ENCODE assay signal across 9 cellular contexts in the genomic region with DNA sequence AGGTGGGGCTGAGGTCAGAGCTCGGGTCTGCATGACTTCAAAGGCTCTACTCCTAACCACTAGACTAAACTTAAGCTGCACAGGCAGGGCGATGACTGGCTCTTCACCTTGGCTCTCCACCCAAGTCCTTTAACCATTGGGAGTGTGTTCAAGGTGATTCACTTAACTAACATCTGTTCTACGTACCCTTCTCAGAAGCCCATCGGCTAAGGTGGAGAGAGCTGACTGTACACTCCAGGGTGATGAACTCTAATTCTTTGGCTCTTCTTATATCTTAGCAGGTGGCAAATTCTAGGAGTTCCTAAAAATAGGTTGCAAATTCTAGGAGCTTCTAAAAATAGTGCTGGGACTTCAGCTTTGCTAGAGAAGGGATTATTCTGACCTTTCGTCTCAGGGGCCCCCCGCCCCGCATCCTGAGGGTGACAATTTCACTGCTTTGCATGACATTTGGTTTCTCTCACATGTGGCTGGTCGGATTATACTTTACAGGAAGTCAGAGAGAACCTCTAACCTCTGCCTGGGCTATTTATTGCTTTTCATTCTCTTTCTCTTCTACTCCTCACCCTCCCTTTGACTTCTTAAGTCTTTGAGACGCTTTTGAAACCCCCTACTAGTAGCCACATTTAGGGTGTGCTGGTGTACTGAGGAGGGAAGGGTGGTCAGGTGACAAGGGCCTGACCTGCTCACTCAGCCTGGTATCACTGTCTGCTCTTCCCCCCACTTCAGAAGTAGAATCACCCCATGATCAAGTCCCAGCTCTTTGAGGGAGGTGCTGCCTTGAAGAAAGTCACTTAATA. TPM values are rescaled to one million over a fixed set of nuclear protein-coding genes. Genes with fewer than 3 reads are reported as not detected.
DNase-seq lines count a peak whose midpoint lies in the region; ATAC-seq, FAIRE-seq and TF ChIP-seq lines count a peak whose summit lies in the region.
"Had no signal": no experiment of that assay in that cellular context is flagged by ENCODE, and none has a peak within 500 bp of the region (broad histone marks: within the 10 kb centered on the region; RNA-seq: fewer than 3 reads in every experiment).

No MANE protein-coding gene starts in this region.

- peak overlapping the region; percentile 52; the same call in 2 of the 3 replicates for H3K27ac ChIP-seq in K562 (ENCODE audit: extremely low read depth, low read depth, low read length)

- no peaks in the 10 kb centered on the region for H3K36me3 Mint-ChIP-seq in Caco-2 (ENCODE audit: insufficient read depth, unreplicated experiment)

- peak; percentile 54 for FAIRE-seq in K562 (lab: Jason Lieb, UNC)

- no peaks in the 10 kb centered on the region for H3K27me3 Mint-ChIP-seq in Caco-2 (ENCODE audit: insufficient read depth, unreplicated experiment)

- no peaks in the 10 kb centered on the region for H3K9me3 Mint-ChIP-seq in Caco-2 (ENCODE audit: unreplicated experiment)

- no peaks in the 10 kb centered on the region for H3K79me2 ChIP-seq in K562 (ENCODE audit: control insufficient read depth, insufficient read depth, low read length)

- BruUV-seq in K562 (replicated peaks; lab: Mats Ljungman, UMichigan) (no TSS peak), Caco-2 (replicated peaks; lab: Mats Ljungman, UMichigan) (no TSS peak)

- H3K4me1 ChIP-seq in K562 (replicated peaks in 1 of 2; ENCODE audit: control insufficient read depth in 2 of 2, insufficient read depth in 2 of 2, low read length in 2 of 2) (peaks cover 6 to 17% of the 10 kb centered on the region in 2 experiments; a peak in 3 of 5 replicates), Caco-2 (no peaks in the 10 kb centered on the region)

- DNase-seq in GM13976 (ENCODE audit: low spot score) (peak; percentile 66), MV-4-11 (lab: John Stamatoyannopoulos, UW) (peak; percentile 86), K562 (ENCODE audit: extremely low read depth in 1 of 4, low spot score in 3 of 4) (peak in 2 of 4 experiments; percentile 28 to 53), A172 (ENCODE audit: low spot score) (no peak), Caco-2 (no peak), anterior cingulate cortex (lab: John Stamatoyannopoulos, UW) (no peak), HPDE6-E6E7 (ENCODE audit: extremely low spot score) (no peak)

- H3K4me3 Mint-ChIP-seq in Caco-2 (ENCODE audit: unreplicated experiment) = no peak overlapping the region

- H3K4me1 Mint-ChIP-seq in Caco-2 (ENCODE audit: low read depth, unreplicated experiment) = no peaks in the 10 kb centered on the region

- H2AFZ ChIP-seq in K562 (ENCODE audit: low read depth, low read length) = peak overlapping the region; percentile 75

- POLR2A ChIA-PET in K562 (lab: Yijun Ruan, JAX) (interaction anchor here (0.5 to 2.1 kb wide), 4 partner anchors 12 to 399 kb away, joined by 3 to 5 read pairs (median 4); no protein-coding TSS in a partner anchor), Caco-2 (lab: Charles Lee) (no interaction called here)

- 16% methylated on average over 9 of the region's 9 CpGs for WGBS in K562 (ENCODE audit: insufficient coverage, low coverage, missing lambda C conversion rate)

- TF ChIP-seq EP300 in K562 (IDR thresholded peaks at IDR 0.05; ENCODE audit: low read length) = no peak

- H3K27ac Mint-ChIP-seq in Caco-2 (ENCODE audit: unreplicated experiment) = no peak overlapping the region

- H3K36me3 ChIP-seq in K562 (ENCODE audit: control insufficient read depth, insufficient read depth, low read length) = no peaks in the 10 kb centered on the region
- H3K36me3 ChIP-seq in Caco-2 (ENCODE audit: control insufficient read depth, insufficient read depth, low read length) = no peaks in the 10 kb centered on the region

- no peaks in the 10 kb centered on the region for H3K9me1 ChIP-seq in K562 (ENCODE audit: control insufficient read depth, insufficient read depth, low read length)

- no peak for TF ChIP-seq CTCF in GM13976 (IDR thresholded peaks at IDR 0.05; ENCODE audit: borderline replicate concordance, control extremely low read depth, extremely low read depth, insufficient read depth, missing control alignments)
- no peak for TF ChIP-seq CTCF in K562 (IDR thresholded peaks at IDR 0.05 in 2 of 3, conservative IDR thresholded peaks at IDR 0.05 in 1 of 3; ENCODE audit: insufficient read depth in 2 of 3, low read depth in 1 of 3, low read length in 3 of 3)
- TF ChIP-seq CTCF in Caco-2 (IDR thresholded peaks at IDR 0.05; ENCODE audit: insufficient read depth in 1 of 2, low read depth in 1 of 2, low read length in 1 of 2, severe bottlenecking in 1 of 2, unreplicated experiment in 1 of 2) = no peak

- CTCF ChIA-PET in K562 (lab: Yijun Ruan, JAX; ENCODE audit: low intra/inter-chr PET ratio) (no interaction called here), Caco-2 (lab: Charles Lee) (interaction anchor here (1.0 kb wide), 1 partner anchor 81 kb away, joined by 3 read pairs; no protein-coding TSS in a partner anchor)

- in situ Hi-C loops in GM13976 (cut with MboI; ENCODE audit: low sequenced_read_pairs, unreplicated experiment) = no loop called here
- in situ Hi-C loops in K562 (cut with MboI) = no loop called here

- H3K4me2 ChIP-seq in K562 (ENCODE audit: insufficient read depth, low read length) = peak overlapping the region; percentile 22

- H4K20me1 ChIP-seq in K562 (replicated peaks; ENCODE audit: control insufficient read depth, insufficient read depth, low read length) = 0 out of 2 replicates have a peak, but pooled peaks cover 2% of the 10 kb centered on the region

- TF ChIP-seq RAD21 in K562 (CRISPR knock-in tag; conservative IDR thresholded peaks at IDR 0.05 in 1 of 2, IDR thresholded peaks at IDR 0.05 in 1 of 2) = no peak

- H3K27me3 ChIP-seq in K562 (ENCODE audit: control insufficient read depth in 2 of 2, insufficient read depth in 2 of 2, low read length in 2 of 2) (no peaks in the 10 kb centered on the region), Caco-2 (replicated peaks; ENCODE audit: control insufficient read depth, insufficient read depth, low read length) (no peaks in the 10 kb centered on the region)

- no peak for TF ChIP-seq POLR2A in K562 (conservative IDR thresholded peaks at IDR 0.05)

- H3K9ac ChIP-seq in K562 (ENCODE audit: insufficient read depth in 1 of 2, low read depth in 2 of 2, low read length in 2 of 2) = peak overlapping the region; percentile 17 to 57; a peak in 2 of 4 replicates

- intact Hi-C loops in K562 (cut with micrococcal nuclease) = loop anchor here (2.0 to 5.0 kb wide), 2 partner anchors 43 to 81 kb away; no protein-coding TSS in a partner anchor
- intact Hi-C loops in Caco-2 (cut with micrococcal nuclease; ENCODE audit: unreplicated experiment) = no loop called here

- ATAC-seq in GM21737 (IDR thresholded peaks at IDR 0.05; ENCODE audit: unreplicated experiment) (peak; percentile 86), K562 (peak; percentile 71)

- no peaks in the 10 kb centered on the region for H3K9me3 ChIP-seq in K562 (replicated peaks; ENCODE audit: control insufficient read depth, insufficient read depth, low read depth, low read length)
- H3K9me3 ChIP-seq in Caco-2 = no peaks in the 10 kb centered on the region

- no peak overlapping the region for H3K4me3 ChIP-seq in K562
- H3K4me3 ChIP-seq in Caco-2 (ENCODE audit: low read depth, low read length) = no peak overlapping the region
- H3K4me3 ChIP-seq: skin epidermis had no signal

TF ChIP-seq in K562, 482 proteins besides CTCF, POLR2A, EP300 and RAD21 (continues in another document):
- TF ChIP-seq DPF2 (IDR thresholded peaks at IDR 0.05) (peak; percentile 25; the same call in 1 of the 2 replicates), CEBPG (CRISPR knock-in tag; IDR thresholded peaks at IDR 0.05) (peak; percentile 16; the same call in 1 of the 2 replicates), CEBPG (tag; conservative IDR thresholded peaks at IDR 0.05 in 1 of 2, IDR thresholded peaks at IDR 0.05 in 1 of 2) (no peak), NR2C2 (CRISPR knock-in tag; IDR thresholded peaks at IDR 0.05) (no peak), NR2C2 (tag; IDR thresholded peaks at IDR 0.05) (peak; percentile 59), CTBP1 (IDR thresholded peaks at IDR 0.05; ENCODE audit: borderline replicate concordance) (0 out of 2 replicates have a peak, but pooled peaks have one; percentile 12), U2AF2 (optimal IDR thresholded peaks at IDR 0.05; ENCODE audit: low read depth, low read length) (no peak), NR2C1 (IDR thresholded peaks at IDR 0.05) (no peak), NR2C1 (tag; IDR thresholded peaks at IDR 0.05) (peak; percentile 29; the same call in 1 of the 2 replicates), L3MBTL2 (IDR thresholded peaks at IDR 0.05) (peak; percentile 32; the same call in 1 of the 2 replicates)
- TF ChIP-seq, protein P1, sequence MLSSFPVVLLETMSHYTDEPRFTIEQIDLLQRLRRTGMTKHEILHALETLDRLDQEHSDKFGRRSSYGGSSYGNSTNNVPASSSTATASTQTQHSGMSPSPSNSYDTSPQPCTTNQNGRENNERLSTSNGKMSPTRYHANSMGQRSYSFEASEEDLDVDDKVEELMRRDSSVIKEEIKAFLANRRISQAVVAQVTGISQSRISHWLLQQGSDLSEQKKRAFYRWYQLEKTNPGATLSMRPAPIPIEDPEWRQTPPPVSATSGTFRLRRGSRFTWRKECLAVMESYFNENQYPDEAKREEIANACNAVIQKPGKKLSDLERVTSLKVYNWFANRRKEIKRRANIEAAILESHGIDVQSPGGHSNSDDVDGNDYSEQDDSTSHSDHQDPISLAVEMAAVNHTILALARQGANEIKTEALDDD (IDR thresholded peaks at IDR 0.05) = 0 out of 2 replicates have a peak, but pooled peaks have one; percentile 19

RNA-seq across cellular contexts. Expression of a gene that starts 55.5 kb away (rescaled TPM):
- total RNA-seq in K562 (2011; cell fraction: chromatin; rRNA removed; ENCODE audit: low replicate concordance) = 1.9 and 4.4 TPM in 2 replicates
- total RNA-seq in K562 (2011; cell fraction: nucleolus; rRNA removed) = 1.1 and 1.3 TPM in 2 replicates
- total RNA-seq in K562 (2011; cell fraction: nucleoplasm; rRNA removed) = 0.95 and 1.1 TPM in 2 replicates
- total RNA-seq in K562 (2014; rRNA removed) (0.27 and 0.29 TPM in 2 replicates), K562 (2014; rRNA removed; fragmentation: Illumina TruSeq; extraction: Trizol) (0.40 and 0.61 TPM in 2 replicates), K562 (2015; rRNA removed; fragmentation: Illumina TruSeq; extraction: Trizol) (0.19 and 0.47 TPM in 2 replicates), K562 (2021) (0.67 and 0.86 TPM in 2 replicates), Caco-2 (2022) (10.4 and 11.4 TPM in 2 replicates)
- polyA plus RNA-seq in K562 (2011; rRNA removed) (0.18 and 0.21 TPM in 2 replicates), K562 (2014; fragmentation: Illumina TruSeq; extraction: Trizol) (0.89 and 1.4 TPM in 2 replicates), K562 (2014; fragmentation: Nextera tagmentation; extraction: Ambion mirVana) (under 1 TPM; 0.20 to 0.21 TPM), K562 (2014; rRNA removed) (0.09 and 0.13 TPM in 2 replicates)
- polyA plus RNA-seq in K562 (2011; cell fraction: cytosol; rRNA removed) = 0.07 and 0.36 TPM in 2 replicates
- polyA plus RNA-seq in K562 (2011; cell fraction: nucleus; rRNA removed) = 0.11 and 1.1 TPM in 2 replicates
- polyA plus RNA-seq in K562 (2012) = 0.89 and 1.1 TPM in 2 replicates
- 0.18 and 0.98 TPM in 2 replicates for polyA minus RNA-seq in K562 (2011; rRNA and poly(A)+ RNA removed)
- 1.1 and 1.6 TPM in 2 replicates for polyA minus RNA-seq in K562 (2011; cell fraction: cytosol; rRNA and poly(A)+ RNA removed)
- 0.94 and 1.00 TPM in 2 replicates for polyA minus RNA-seq in K562 (2011; cell fraction: nucleus; rRNA and poly(A)+ RNA removed)
- total RNA-seq in A172 (2014; rRNA removed; shearing (Covaris generic)) = 0.19 and 0.31 TPM in 2 replicates

Comparison
In these comparisons a context has a peak if more than half of its experiments do, and no peak if none do; other contexts are left out.
1. DNase-seq: peak in GM13976 (single experiment) and MV-4-11 (single experiment); none in A172 (single experiment), Caco-2 (0 of 2), anterior cingulate cortex (0 of 58) and HPDE6-E6E7 (single experiment).